ENCODE assay signal across 8 cellular contexts in genomic region chr1:37595440-37596181, GRCh38. TPM values are rescaled to one million over a fixed set of nuclear protein-coding genes. Genes with fewer than 3 reads are reported as not detected.
DNase-seq lines count a peak whose midpoint lies in the region; TF ChIP-seq lines count a peak whose summit lies in the region.

TSS of gene GNL2 (minus strand) at chr1:37595937. CDS start at chr1:37595822, 115 bp downstream.

- H3K27me3 ChIP-seq in suprapubic skin, result no peaks in the 10 kb centered on the region

- 0% methylated on average over 31 of the region's 51 CpGs for WGBS in suprapubic skin

- H3K27ac ChIP-seq in SK-N-MC, result peak within 1 kb of the TSS; percentile 50; the same call in 1 of the 2 replicates
- H3K27ac ChIP-seq in suprapubic skin, result peak within 1 kb of the TSS; percentile 84

- H3K36me3 ChIP-seq in SK-N-MC (ENCODE audit: insufficient read depth, low read length) (peaks cover 34% of the 10 kb centered on the region), suprapubic skin (peaks cover 26% of the 10 kb centered on the region)

- H3K27me3 Mint-ChIP-seq in HFFc6 (ENCODE audit: insufficient read depth), result peaks cover 19% of the 10 kb centered on the region; the same call in 1 of the 2 replicates

- TF ChIP-seq CTCF in HFFc6 (IDR thresholded peaks at IDR 0.05), result no peak
- no peak for TF ChIP-seq CTCF in NB4 (IDR thresholded peaks at IDR 0.05; ENCODE audit: low read depth, low read length)
- no peak for TF ChIP-seq CTCF in suprapubic skin (IDR thresholded peaks at IDR 0.05)

- H3K4me3 Mint-ChIP-seq in HFFc6, result peak within 1 kb of the TSS; percentile 100

- H3K4me3 ChIP-seq in NB4 (ENCODE audit: low read depth, low read length) (peak within 1 kb of the TSS; percentile 99), SK-N-MC (peak within 1 kb of the TSS; percentile 95), suprapubic skin (peak within 1 kb of the TSS; percentile 89)

- H3K4me1 ChIP-seq in suprapubic skin, result peaks cover 26% of the 10 kb centered on the region

- peak; percentile 71 for DNase-seq in GM04503 (ENCODE audit: low read depth)
- peak; percentile 95 for DNase-seq in HFFc6
- DNase-seq in NB4 (ENCODE audit: low read depth), result peak; percentile 96
- peak; percentile 62 for DNase-seq in SK-N-MC (ENCODE audit: low read depth, low spot score)
- peak; percentile 96 for DNase-seq in activated naive CD4-positive, alpha-beta T cell treated with anti-CD3 and anti-CD28 coated beads, Interleukin-2, amount 50 U/mL, for 16 hours
- peak; percentile 98 for DNase-seq in germinal center (ENCODE audit: low spot score)
- DNase-seq in nucleus accumbens (lab: John Stamatoyannopoulos, UW), result peak; percentile 58 to 98 (median 91)
- peak; percentile 97 to 98 for DNase-seq in suprapubic skin (ENCODE audit: low spot score in 2 of 2)

- no peak for TF ChIP-seq EP300 in suprapubic skin (IDR thresholded peaks at IDR 0.05)

- H3K9me3 ChIP-seq in SK-N-MC (ENCODE audit: low read depth, low read length), result no peaks in the 10 kb centered on the region
- H3K9me3 ChIP-seq in suprapubic skin, result no peaks in the 10 kb centered on the region

- peak; percentile 91 for TF ChIP-seq POLR2A in NB4 (IDR thresholded peaks at IDR 0.05; ENCODE audit: extremely low read depth, insufficient read length)
- TF ChIP-seq POLR2A in suprapubic skin (IDR thresholded peaks at IDR 0.05), result peak in 1 of 2 donors; percentile 76

- no peaks in the 10 kb centered on the region for H3K9me3 Mint-ChIP-seq in HFFc6

- peaks cover 18% of the 10 kb centered on the region for H3K36me3 Mint-ChIP-seq in HFFc6 (ENCODE audit: low read depth)

- peak within 1 kb of the TSS; percentile 100 for H3K27ac Mint-ChIP-seq in HFFc6

- peak within 1 kb of the TSS; percentile 95 for H3K9ac ChIP-seq in SK-N-MC (ENCODE audit: insufficient read length)

- peaks cover 35% of the 10 kb centered on the region for H3K4me1 Mint-ChIP-seq in HFFc6 (ENCODE audit: low read depth)

RNA-seq across cellular contexts. Expression of gene GNL2, which starts in this region (rescaled TPM):
- 10 to 100 TPM; 48.3 to 61.7 (median 57.0) TPM for total RNA-seq in HFFc6 (2021; fragmentation: NEBNext Ultra II Directional; extraction: Animal tissue kit (Norgen Biotek cat#: 25700))
- 10 to 100 TPM; 42.0 to 94.8 (median 48.5) TPM for total RNA-seq in suprapubic skin

Comparison
In these comparisons a context has a peak if more than half of its experiments do, and no peak if none do; other contexts are left out.
1. Peak in every context shown above with its lines: DNase-seq, H3K4me3 ChIP-seq and H3K27ac ChIP-seq.